Comparison of ENCODE assay signal across 8 cellular contexts in genomic region chr4:159455675-159456235, GRCh38.
DNase-seq lines count a peak whose midpoint lies in the region; ATAC-seq, FAIRE-seq and TF ChIP-seq lines count a peak whose summit lies in the region.

No MANE protein-coding gene starts in this region.

- H3K27me3 Mint-ChIP-seq in CD4-positive, alpha-beta T cell = no peaks in the 10 kb centered on the region

- H3K36me3 ChIP-seq in MG63 = no peaks in the 10 kb centered on the region
- H3K36me3 ChIP-seq in effector memory CD4-positive, alpha-beta T cell (ENCODE audit: control insufficient read depth, insufficient read depth, low read length) = no peaks in the 10 kb centered on the region

- DNase-seq in Daoy (ENCODE audit: low read depth) (peak; percentile 27), MG63 (peak; percentile 18), iPS DF 4.7 (ENCODE audit: extremely low read depth, low spot score) (peak; percentile 33)
- DNase-seq in CD4-positive, alpha-beta T cell = no peak
- no peak for DNase-seq in effector memory CD4-positive, alpha-beta T cell
- no peak for DNase-seq in activated CD4-positive, alpha-beta T cell treated with anti-CD3 and anti-CD28 coated beads for 48 hours

- H3K27ac ChIP-seq in CD4-positive, alpha-beta T cell (ENCODE audit: low read depth, low read length) = no peak overlapping the region
- no peak overlapping the region for H3K27ac ChIP-seq in effector memory CD4-positive, alpha-beta T cell (ENCODE audit: insufficient read depth, low read length, poor library complexity, severe bottlenecking)

- no peaks in the 10 kb centered on the region for H3K4me1 Mint-ChIP-seq in CD4-positive, alpha-beta T cell (ENCODE audit: low read depth)

- no peak overlapping the region for H3K27ac Mint-ChIP-seq in CD4-positive, alpha-beta T cell

- peak; percentile 69 for FAIRE-seq in TTC549 (lab: Jason Lieb, UNC)

- no peaks in the 10 kb centered on the region for H3K9me3 Mint-ChIP-seq in CD4-positive, alpha-beta T cell

- no peak overlapping the region for H3K4me3 Mint-ChIP-seq in CD4-positive, alpha-beta T cell

- H3K4me3 ChIP-seq in MG63 = no peak overlapping the region
- H3K4me3 ChIP-seq in effector memory CD4-positive, alpha-beta T cell (ENCODE audit: insufficient read depth, low read depth, low read length, poor library complexity, severe bottlenecking) = no peak overlapping the region

- TF ChIP-seq CTCF in CD4-positive, alpha-beta T cell (IDR thresholded peaks at IDR 0.05) = no peak

- peak; percentile 65 for ATAC-seq in GM21447 (IDR thresholded peaks at IDR 0.05; ENCODE audit: unreplicated experiment)
- ATAC-seq in CD4-positive, alpha-beta T cell (ENCODE audit: poor library complexity) = no peak

- POLR2A ChIA-PET in CD4-positive, alpha-beta T cell (lab: Charles Lee) = no interaction called here

- intact Hi-C loops in CD4-positive, alpha-beta T cell (cut with DNase I, micrococcal nuclease) = no loop called here

- H3K4me1 ChIP-seq in effector memory CD4-positive, alpha-beta T cell (ENCODE audit: control insufficient read depth, insufficient read depth, low read length, poor library complexity, severe bottlenecking) = no peaks in the 10 kb centered on the region

- no peaks in the 10 kb centered on the region for H3K36me3 Mint-ChIP-seq in CD4-positive, alpha-beta T cell (ENCODE audit: low read depth)

- CTCF ChIA-PET in CD4-positive, alpha-beta T cell (lab: Charles Lee) = no interaction called here

- H3K9me3 ChIP-seq in MG63 = no peaks in the 10 kb centered on the region
- no peaks in the 10 kb centered on the region for H3K9me3 ChIP-seq in CD4-positive, alpha-beta T cell (ENCODE audit: control insufficient read depth, low read length)
- no peaks in the 10 kb centered on the region for H3K9me3 ChIP-seq in effector memory CD4-positive, alpha-beta T cell (ENCODE audit: control insufficient read depth, low read length)

- no peaks in the 10 kb centered on the region for H3K27me3 ChIP-seq in MG63
- H3K27me3 ChIP-seq in CD4-positive, alpha-beta T cell (ENCODE audit: control insufficient read depth, insufficient read depth, low read length) = no peaks in the 10 kb centered on the region
- H3K27me3 ChIP-seq in effector memory CD4-positive, alpha-beta T cell (replicated peaks; ENCODE audit: control insufficient read depth, insufficient read depth, low read length, poor library complexity, severe bottlenecking) = no peaks in the 10 kb centered on the region

Comparison
In these comparisons a context has a peak if more than half of its experiments do, and no peak if none do; other contexts are left out.
1. DNase-seq: peak in Daoy (single experiment), MG63 (single experiment) and iPS DF 4.7 (single experiment); none in CD4-positive, alpha-beta T cell (0 of 10), effector memory CD4-positive, alpha-beta T cell (0 of 3) and activated CD4-positive, alpha-beta T cell treated with anti-CD3 and anti-CD28 coated beads for 48 hours (single experiment).